In genomic region chr14:28756896-28757570, GRCh38 we compare ENCODE assay signal across 1 cellular context.
A peak's percentile ranks its signal among the peaks of the same experiment; 100 is the strongest.
TF ChIP-seq lines count a peak whose summit lies in the region.

No MANE protein-coding gene starts in this region.

TF ChIP-seq in HepG2, 621 proteins besides CTCF, POLR2A, EP300 and RAD21 (continued from another document and continues in another):
- TF ChIP-seq ZNF431 (CRISPR knock-in tag; IDR thresholded peaks at IDR 0.05; ENCODE audit: borderline replicate concordance, low read depth), result no peak
- TF ChIP-seq ZNF605 (CRISPR knock-in tag; IDR thresholded peaks at IDR 0.05), result no peak
- no peak for TF ChIP-seq GATA4 (IDR thresholded peaks at IDR 0.05; ENCODE audit: borderline replicate concordance, low read depth)
- TF ChIP-seq AKNA (CRISPR knock-in tag; IDR thresholded peaks at IDR 0.05; ENCODE audit: borderline replicate concordance), result 0 out of 2 replicates have a peak, but pooled peaks have one; percentile 19
- TF ChIP-seq CERS6 (CRISPR knock-in tag; IDR thresholded peaks at IDR 0.05), result no peak
- TF ChIP-seq ZSCAN21 (CRISPR knock-in tag; IDR thresholded peaks at IDR 0.05; ENCODE audit: borderline replicate concordance), result no peak
- no peak for TF ChIP-seq ZNF382 (CRISPR knock-in tag; IDR thresholded peaks at IDR 0.05; ENCODE audit: borderline replicate concordance)
- no peak for TF ChIP-seq KMT2B (CRISPR knock-in tag; IDR thresholded peaks at IDR 0.05)
- TF ChIP-seq ZNF788 (CRISPR knock-in tag; IDR thresholded peaks at IDR 0.05; ENCODE audit: borderline replicate concordance), result no peak; the same call in 1 of the 2 replicates
- TF ChIP-seq KAT2B (IDR thresholded peaks at IDR 0.05; ENCODE audit: borderline replicate concordance, low read depth, low read length), result no peak
- 0 out of 2 replicates have a peak, but pooled peaks have one; percentile 65 for TF ChIP-seq ATF6 (CRISPR knock-in tag; conservative IDR thresholded peaks at IDR 0.05)
- TF ChIP-seq CENPBD1 (CRISPR knock-in tag; IDR thresholded peaks at IDR 0.05; ENCODE audit: borderline replicate concordance, low read depth), result no peak
- TF ChIP-seq ZNF430 (CRISPR knock-in tag; IDR thresholded peaks at IDR 0.05), result no peak; the same call in 1 of the 2 replicates
- TF ChIP-seq ATF7 (IDR thresholded peaks at IDR 0.05), result no peak
- TF ChIP-seq ATF7 (CRISPR knock-in tag; IDR thresholded peaks at IDR 0.05), result no peak
- TF ChIP-seq FOXJ3 (CRISPR knock-in tag; IDR thresholded peaks at IDR 0.05; ENCODE audit: borderline replicate concordance), result 0 out of 2 replicates have a peak, but pooled peaks have one; percentile 24
- TF ChIP-seq ZNF30 (CRISPR knock-in tag; IDR thresholded peaks at IDR 0.05), result no peak
- TF ChIP-seq SP2 (CRISPR knock-in tag; IDR thresholded peaks at IDR 0.05), result no peak
- peak; percentile 75; the same call in 1 of the 2 replicates for TF ChIP-seq CBX2 (IDR thresholded peaks at IDR 0.05; ENCODE audit: low read depth, low read length)
- TF ChIP-seq CBX2 (CRISPR knock-in tag; IDR thresholded peaks at IDR 0.05; ENCODE audit: low read depth), result no peak; the same call in 1 of the 2 replicates
- no peak for TF ChIP-seq CC2D1A (CRISPR knock-in tag; IDR thresholded peaks at IDR 0.05)
- TF ChIP-seq FOSL1 (CRISPR knock-in tag; IDR thresholded peaks at IDR 0.05; ENCODE audit: borderline replicate concordance), result no peak
- TF ChIP-seq PCBP1 (IDR thresholded peaks at IDR 0.05; ENCODE audit: borderline replicate concordance, low read depth, low read length), result no peak
- no peak for TF ChIP-seq ZNF234 (CRISPR knock-in tag; conservative IDR thresholded peaks at IDR 0.05)
- TF ChIP-seq PRMT3 (CRISPR knock-in tag; IDR thresholded peaks at IDR 0.05; ENCODE audit: borderline replicate concordance, low read depth), result no peak
- TF ChIP-seq UBTF (CRISPR knock-in tag; IDR thresholded peaks at IDR 0.05), result no peak
- 0 out of 2 replicates have a peak, but pooled peaks have one; percentile 35 for TF ChIP-seq KDM3A (CRISPR knock-in tag; IDR thresholded peaks at IDR 0.05; ENCODE audit: low read depth)
- TF ChIP-seq ZNF549 (CRISPR knock-in tag; IDR thresholded peaks at IDR 0.05), result no peak
- no peak for TF ChIP-seq TEAD2 (CRISPR knock-in tag; IDR thresholded peaks at IDR 0.05)
- TF ChIP-seq LBX2 (CRISPR knock-in tag; IDR thresholded peaks at IDR 0.05; ENCODE audit: borderline replicate concordance), result no peak
- no peak for TF ChIP-seq ZNF280B (CRISPR knock-in tag; IDR thresholded peaks at IDR 0.05; ENCODE audit: borderline replicate concordance)
- TF ChIP-seq MIER3 (CRISPR knock-in tag; IDR thresholded peaks at IDR 0.05; ENCODE audit: borderline replicate concordance), result no peak
- TF ChIP-seq NFRKB (IDR thresholded peaks at IDR 0.05), result no peak
- no peak for TF ChIP-seq BRD4 (CRISPR knock-in tag; IDR thresholded peaks at IDR 0.05)
- no peak for TF ChIP-seq ATRX (CRISPR knock-in tag; IDR thresholded peaks at IDR 0.05; ENCODE audit: borderline replicate concordance)
- no peak for TF ChIP-seq ZNF331 (CRISPR knock-in tag; IDR thresholded peaks at IDR 0.05)
- no peak for TF ChIP-seq ZNF607 (CRISPR knock-in tag; IDR thresholded peaks at IDR 0.05; ENCODE audit: borderline replicate concordance)
- TF ChIP-seq CBX1 (IDR thresholded peaks at IDR 0.05; ENCODE audit: low read depth), result no peak
- TF ChIP-seq PTBP1 (IDR thresholded peaks at IDR 0.05; ENCODE audit: low read depth, low read length, poor library complexity, severe bottlenecking), result no peak
- no peak for TF ChIP-seq ZNF33A (CRISPR knock-in tag; IDR thresholded peaks at IDR 0.05; ENCODE audit: borderline replicate concordance)
- no peak for TF ChIP-seq ZZZ3 (CRISPR knock-in tag; IDR thresholded peaks at IDR 0.05; ENCODE audit: borderline replicate concordance)
- no peak for TF ChIP-seq ZNF879 (CRISPR knock-in tag; IDR thresholded peaks at IDR 0.05)
- TF ChIP-seq AHDC1 (CRISPR knock-in tag; IDR thresholded peaks at IDR 0.05; ENCODE audit: borderline replicate concordance), result peak; percentile 53; the same call in 1 of the 2 replicates
- no peak for TF ChIP-seq ZNF510 (CRISPR knock-in tag; IDR thresholded peaks at IDR 0.05; ENCODE audit: low read depth)
- no peak for TF ChIP-seq ZNF484 (CRISPR knock-in tag; IDR thresholded peaks at IDR 0.05; ENCODE audit: borderline replicate concordance, low read depth)
